Comparison of ENCODE assay signal across 8 cellular contexts in genomic region chr6:17865798-17866725, GRCh38.
DNase-seq lines count a peak whose midpoint lies in the region; ATAC-seq and TF ChIP-seq lines count a peak whose summit lies in the region.

No MANE protein-coding gene starts in this region.

- H3K18ac ChIP-seq in neuronal stem cell (ENCODE audit: low read length) = no peak overlapping the region

- H3K27me3 ChIP-seq in SJCRH30 (no peaks in the 10 kb centered on the region), neuronal stem cell (ENCODE audit: control insufficient read depth in 3 of 3, insufficient read depth in 3 of 3, low read depth in 1 of 3, low read length in 3 of 3) (no peaks in the 10 kb centered on the region)

- TF ChIP-seq CTCF in OCI-LY7 (conservative IDR thresholded peaks at IDR 0.05; ENCODE audit: low read length) = no peak

- no CpG with 5 or more reads among the region's 6 CpGs for WGBS in neuronal stem cell (ENCODE audit: extremely low coverage in 2 of 2, insufficient read length in 2 of 2, insufficient replicate concordance in 1 of 2), 2 donors

- H2BK15ac ChIP-seq in neuronal stem cell (ENCODE audit: low read length) = no peak overlapping the region

- H4K20me1 ChIP-seq in OCI-LY7 (ENCODE audit: insufficient read depth, low read length) = no peaks in the 10 kb centered on the region

- CTCF ChIA-PET in OCI-LY7 (lab: Charles Lee; ENCODE audit: unreplicated experiment) = no interaction called here

- H2BK120ac ChIP-seq in neuronal stem cell (ENCODE audit: low read depth, low read length) = no peak overlapping the region

- no peak overlapping the region for H3K23ac ChIP-seq in neuronal stem cell (ENCODE audit: low read depth, low read length, poor library complexity)

- H2BK5ac ChIP-seq in neuronal stem cell (ENCODE audit: low read length) = no peak overlapping the region

- no peak overlapping the region for H3K27ac Mint-ChIP-seq in stimulated activated naive B cell treated with anti-CD40 and anti-IgM and Interleukin-4, amounts not matched to agents 10 μg/mL and 1 μg/mL and 100 μg/mL, for 72 hours

- H2AK5ac ChIP-seq in neuronal stem cell (ENCODE audit: low read depth, low read length) = no peak overlapping the region

- no peaks in the 10 kb centered on the region for H3K79me1 ChIP-seq in neuronal stem cell (ENCODE audit: low read depth, low read length)

- no peak overlapping the region for H3K4me3 Mint-ChIP-seq in stimulated activated naive B cell treated with anti-CD40 and anti-IgM and Interleukin-4, amounts not matched to agents 10 μg/mL and 1 μg/mL and 100 μg/mL, for 72 hours

- no peaks in the 10 kb centered on the region for H3K36me3 Mint-ChIP-seq in stimulated activated naive B cell treated with anti-CD40 and anti-IgM and Interleukin-4, amounts not matched to agents 10 μg/mL and 1 μg/mL and 100 μg/mL, for 72 hours

- H3K9ac ChIP-seq in neuronal stem cell (ENCODE audit: low read depth, low read length, poor library complexity) = peak overlapping the region; percentile 34

- no peaks in the 10 kb centered on the region for H3K36me3 ChIP-seq in SJCRH30
- H3K36me3 ChIP-seq in neuronal stem cell (replicated peaks in 1 of 2; ENCODE audit: control insufficient read depth in 2 of 2, insufficient read depth in 2 of 2, low read length in 2 of 2) = no peaks in the 10 kb centered on the region
- H3K36me3 ChIP-seq in OCI-LY7 (ENCODE audit: insufficient read depth, low read length) = no peaks in the 10 kb centered on the region

- H2BK12ac ChIP-seq in neuronal stem cell (ENCODE audit: low read length) = no peak overlapping the region

- H3K4me2 ChIP-seq in neuronal stem cell (ENCODE audit: insufficient read depth, low read length, poor library complexity, severe bottlenecking) (no peak overlapping the region), OCI-LY7 (ENCODE audit: low read length) (no peak overlapping the region)

- H3K14ac ChIP-seq in neuronal stem cell (ENCODE audit: low read length) = no peak overlapping the region

- intact Hi-C loops in OCI-LY7 (cut with micrococcal nuclease; ENCODE audit: unreplicated experiment) = no loop called here

- DNase-seq in AG08396 (ENCODE audit: low spot score) = peak; percentile 79
- peak; percentile 30 to 50 for DNase-seq in SJCRH30
- DNase-seq in fibroblast of the conjunctiva (ENCODE audit: low read depth) = peak; percentile 86
- DNase-seq in neuronal stem cell (ENCODE audit: low spot score) = no peak
- no peak for DNase-seq in stimulated activated naive CD8-positive, alpha-beta T cell treated with anti-CD3 and anti-CD28 coated beads, Interleukin-15, Interleukin-2, amounts not matched to agents 100 U/mL and 50 U/mL, for 24 hours
- no peak for DNase-seq in OCI-LY7 (ENCODE audit: low spot score)
- DNase-seq in stimulated activated naive B cell treated with anti-CD40 and anti-IgM and Interleukin-4, amounts not matched to agents 10 μg/mL and 1 μg/mL and 100 μg/mL, for 72 hours = no peak
- no peak for DNase-seq in NCI-H1092 (lab: John Stamatoyannopoulos, UW)

- H3K4me1 Mint-ChIP-seq in stimulated activated naive B cell treated with anti-CD40 and anti-IgM and Interleukin-4, amounts not matched to agents 10 μg/mL and 1 μg/mL and 100 μg/mL, for 72 hours = peaks cover 3 to 8% of the 10 kb centered on the region in 2 donors

- H3K4ac ChIP-seq in neuronal stem cell (ENCODE audit: low read length) = no peak overlapping the region

- no peaks in the 10 kb centered on the region for H3K9me2 ChIP-seq in OCI-LY7 (ENCODE audit: insufficient read depth, low read length)

- no peak overlapping the region for H2AFZ ChIP-seq in neuronal stem cell (ENCODE audit: low read length)
- no peak overlapping the region for H2AFZ ChIP-seq in OCI-LY7 (ENCODE audit: low read length)

- POLR2A ChIA-PET in OCI-LY7 (lab: Charles Lee) = no interaction called here

- H3K4me3 ChIP-seq in SJCRH30 (no peak overlapping the region), neuronal stem cell (ENCODE audit: low read length in 2 of 2) (no peak overlapping the region), OCI-LY7 (ENCODE audit: low read depth, low read length, poor library complexity, severe bottlenecking) (no peak overlapping the region)

- H3K9me3 ChIP-seq in SJCRH30 (replicated peaks) = no peaks in the 10 kb centered on the region
- H3K9me3 ChIP-seq in neuronal stem cell (replicated peaks in 1 of 2; ENCODE audit: control insufficient read depth in 2 of 2, insufficient read depth in 1 of 2, low read depth in 1 of 2, low read length in 2 of 2) = no peaks in the 10 kb centered on the region
- H3K9me3 ChIP-seq in OCI-LY7 (ENCODE audit: low read length) = no peaks in the 10 kb centered on the region

- BruUV-seq in OCI-LY7 (replicated peaks; lab: Mats Ljungman, UMichigan) = no TSS peak

- peaks cover 43% of the 10 kb centered on the region for H3K4me1 ChIP-seq in SJCRH30
- H3K4me1 ChIP-seq in neuronal stem cell (ENCODE audit: control insufficient read depth in 2 of 2, insufficient read depth in 1 of 2, low read depth in 1 of 2, low read length in 2 of 2) = peaks cover 0 to 4% of the 10 kb centered on the region in 2 donors
- no peaks in the 10 kb centered on the region for H3K4me1 ChIP-seq in OCI-LY7 (ENCODE audit: insufficient read depth, low read length, poor library complexity, severe bottlenecking)

- no peak overlapping the region for H4K91ac ChIP-seq in neuronal stem cell (ENCODE audit: low read depth, low read length, poor library complexity)

- no peaks in the 10 kb centered on the region for H3K9me3 Mint-ChIP-seq in stimulated activated naive B cell treated with anti-CD40 and anti-IgM and Interleukin-4, amounts not matched to agents 10 μg/mL and 1 μg/mL and 100 μg/mL, for 72 hours

- ATAC-seq in stimulated activated naive CD8-positive, alpha-beta T cell treated with anti-CD3 and anti-CD28 coated beads, Interleukin-15, Interleukin-2, amounts not matched to agents 100 U/mL and 50 U/mL, for 24 hours = no peak
- no peak for ATAC-seq in stimulated activated naive B cell treated with anti-CD40 and anti-IgM and Interleukin-4, amounts not matched to agents 10 μg/mL and 1 μg/mL and 100 μg/mL, for 72 hours (replicated peaks)

- H3K27ac ChIP-seq in SJCRH30 (peak overlapping the region; percentile 89), neuronal stem cell (replicated peaks; ENCODE audit: low read length) (no peak overlapping the region), OCI-LY7 (ENCODE audit: low read depth, low read length, poor library complexity, severe bottlenecking) (no peak overlapping the region)

- H3K79me2 ChIP-seq in OCI-LY7 (ENCODE audit: insufficient read depth, low read depth, low read length) = no peaks in the 10 kb centered on the region

- H3K27me3 Mint-ChIP-seq in stimulated activated naive B cell treated with anti-CD40 and anti-IgM and Interleukin-4, amounts not matched to agents 10 μg/mL and 1 μg/mL and 100 μg/mL, for 72 hours = no peaks in the 10 kb centered on the region

- H4K8ac ChIP-seq in neuronal stem cell (ENCODE audit: low read depth, low read length) = no peak overlapping the region

Comparison
In these comparisons a context has a peak if more than half of its experiments do, and no peak if none do; other contexts are left out.
1. DNase-seq: peak in AG08396 (single experiment), SJCRH30 (2 of 2) and fibroblast of the conjunctiva (single experiment); none in neuronal stem cell (single experiment), stimulated activated naive CD8-positive, alpha-beta T cell treated with anti-CD3 and anti-CD28 coated beads, Interleukin-15, Interleukin-2, amounts not matched to agents 100 U/mL and 50 U/mL, for 24 hours (single experiment), OCI-LY7 (single experiment), stimulated activated naive B cell treated with anti-CD40 and anti-IgM and Interleukin-4, amounts not matched to agents 10 μg/mL and 1 μg/mL and 100 μg/mL, for 72 hours (single experiment) and NCI-H1092 (single experiment).